ENCODE assay signal across 2 cellular contexts in genomic region chr7:30914611-30915601, GRCh38.
TF ChIP-seq lines count a peak whose summit lies in the region.

No MANE protein-coding gene starts in this region.

TF ChIP-seq in H1, 55 proteins besides CTCF, POLR2A, EP300 and RAD21:
- no peak for TF ChIP-seq BRCA1 (IDR thresholded peaks at IDR 0.05; ENCODE audit: low read depth, low read length)

TF ChIP-seq in HEK293T, 16 proteins besides CTCF, POLR2A, EP300 and RAD21:
- no peak for TF ChIP-seq HDGF (IDR thresholded peaks at IDR 0.05; ENCODE audit: borderline replicate concordance)
